In the genomic region with DNA sequence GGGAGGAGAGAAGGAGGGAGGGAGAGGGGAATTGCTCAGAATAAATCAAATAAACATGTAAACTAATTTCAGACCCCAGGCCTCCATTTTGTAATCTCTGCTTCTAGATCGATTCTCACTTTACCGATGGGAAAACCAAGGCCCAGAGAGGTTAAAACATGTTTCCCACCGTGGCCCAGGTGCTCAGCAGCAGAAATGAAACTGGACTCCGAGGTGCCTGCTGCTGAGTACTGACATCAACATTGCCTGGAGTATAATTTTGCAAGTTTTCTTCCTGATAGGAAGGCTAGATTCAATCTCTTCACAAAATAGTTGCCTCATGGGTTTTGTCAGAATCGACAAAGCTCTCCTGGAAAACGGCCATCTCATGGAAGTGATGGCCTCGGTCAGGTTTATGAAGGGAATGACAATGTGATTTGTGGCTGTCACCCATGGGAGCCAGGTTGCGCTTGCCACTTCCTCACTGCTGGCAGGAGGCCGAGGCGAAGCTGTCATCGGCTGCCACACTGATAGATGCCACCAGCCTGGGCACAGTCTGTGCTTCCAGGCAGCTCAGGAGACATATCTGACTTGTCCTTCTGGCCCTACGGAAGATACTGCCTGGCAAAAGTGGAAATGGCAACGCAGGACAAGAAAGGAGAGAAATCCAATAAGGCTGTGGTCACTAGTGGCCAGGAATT, we compare ENCODE assay signal across 11 cellular contexts.
DNase-seq lines count a peak whose midpoint lies in the region; ATAC-seq lines count a peak whose summit lies in the region.
"Had no signal": no experiment of that assay in that cellular context is flagged by ENCODE, and none has a peak within 500 bp of the region (broad histone marks: within the 10 kb centered on the region; RNA-seq: fewer than 3 reads in every experiment).

No MANE protein-coding gene starts in this region.

- no peak overlapping the region for H3K27ac Mint-ChIP-seq in effector memory CD8-positive, alpha-beta T cell
- H3K27ac Mint-ChIP-seq: HFFc6, neural progenitor cell had no signal

- H3K36me3 Mint-ChIP-seq in effector memory CD8-positive, alpha-beta T cell (ENCODE audit: insufficient read depth), result no peaks in the 10 kb centered on the region
- H3K36me3 Mint-ChIP-seq: neural progenitor cell had no signal

- H3K9me3 Mint-ChIP-seq in effector memory CD8-positive, alpha-beta T cell, result peaks cover 14 to 20% of the 10 kb centered on the region in 2 donors
- H3K9me3 Mint-ChIP-seq: neural progenitor cell had no signal

- no peak overlapping the region for H3K4me3 Mint-ChIP-seq in effector memory CD8-positive, alpha-beta T cell
- H3K4me3 Mint-ChIP-seq: HFFc6, neural progenitor cell had no signal

- H3K4me1 Mint-ChIP-seq in effector memory CD8-positive, alpha-beta T cell (ENCODE audit: low read depth in 2 of 2), result peaks cover 0 to 3% of the 10 kb centered on the region in 2 donors
- H3K4me1 Mint-ChIP-seq: neural progenitor cell had no signal

- DNase-seq in cardiac septum (ENCODE audit: low spot score) (peak; percentile 76), posterior cingulate gyrus (no peak), foreskin melanocyte (no peak)
- no peak for DNase-seq in stimulated activated CD4-positive, alpha-beta T cell treated with anti-CD3 and anti-CD28 coated beads, Interleukin-1b, Interleukin-23, amount 100 ng/mL, for 48 hours
- DNase-seq in effector memory CD8-positive, alpha-beta T cell, result no peak
- DNase-seq: gastrocnemius medialis, HFFc6 had no signal

- intact Hi-C loops in cardiac septum (cut with DNase I), result no loop called here
- intact Hi-C loops in posterior cingulate gyrus (cut with DNase I), result no loop called here

- ATAC-seq in GM18498 (IDR thresholded peaks at IDR 0.05; ENCODE audit: unreplicated experiment) (peak; percentile 66), GM21515 (IDR thresholded peaks at IDR 0.05; ENCODE audit: unreplicated experiment) (peak; percentile 35), HG03139 (IDR thresholded peaks at IDR 0.05; ENCODE audit: unreplicated experiment) (peak; percentile 32)
- no peak for ATAC-seq in effector memory CD8-positive, alpha-beta T cell (replicated peaks)
- ATAC-seq: gastrocnemius medialis had no signal

- H3K27me3 Mint-ChIP-seq in effector memory CD8-positive, alpha-beta T cell, result no peaks in the 10 kb centered on the region
